8 cellular contexts compared by ENCODE assay signal in the genomic region with DNA sequence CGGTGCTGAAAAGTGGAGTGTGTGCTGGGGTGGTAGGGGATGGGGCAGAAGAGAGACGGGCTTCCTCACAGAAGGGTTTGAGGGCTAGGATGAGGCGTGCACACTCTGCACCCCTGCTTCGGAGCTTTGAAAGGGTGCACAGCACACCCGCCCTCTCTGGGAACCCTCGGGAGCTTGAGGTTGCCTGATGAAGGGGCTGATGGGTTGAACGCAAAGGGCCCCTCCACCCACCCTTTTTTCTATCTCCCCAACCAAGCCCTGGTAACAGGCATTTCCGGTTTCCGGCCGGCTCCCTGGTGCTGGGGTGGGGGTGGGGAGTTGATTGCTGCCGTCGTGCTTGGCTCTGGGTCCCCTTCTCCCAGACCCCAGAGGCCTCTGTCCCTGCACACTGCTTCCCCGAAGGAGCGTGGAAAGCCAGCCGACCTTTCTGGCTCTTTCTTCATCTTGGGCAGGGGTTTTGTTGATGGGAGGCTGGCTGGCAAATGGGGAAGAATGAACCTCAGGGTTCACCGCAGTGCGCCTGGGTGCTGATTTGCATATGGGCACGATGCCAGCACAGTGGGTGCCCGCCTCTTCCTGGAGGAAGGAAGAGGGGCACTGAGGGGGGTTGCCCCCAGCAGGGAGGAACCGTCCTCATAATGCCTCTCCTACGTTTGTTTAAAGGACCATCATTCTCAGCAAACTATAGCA. TPM values are rescaled to one million over a fixed set of nuclear protein-coding genes. Genes with fewer than 3 reads are reported as not detected.
DNase-seq lines count a peak whose midpoint lies in the region; ATAC-seq and TF ChIP-seq lines count a peak whose summit lies in the region.

No MANE protein-coding gene starts in this region.

- H3F3A ChIP-seq in PC-9 (ENCODE audit: insufficient read depth, low read depth), result peaks cover 28% of the 10 kb centered on the region; the same call in 1 of the 2 replicates

- CTCF ChIA-PET in PC-9 (lab: Charles Lee), result interaction anchor here (0.5 to 1.1 kb wide), 2 partner anchors 26 to 64 kb away, joined by 3 read pairs; no protein-coding TSS in a partner anchor

- H3K27me3 ChIP-seq in PC-9 (ENCODE audit: insufficient read depth, low read depth) (no peaks in the 10 kb centered on the region), left ventricle myocardium inferior (ENCODE audit: low read depth) (peaks cover 89% of the 10 kb centered on the region)

- POLR2A ChIA-PET in PC-9 (lab: Charles Lee; ENCODE audit: unreplicated experiment), result interaction anchor here (0.6 to 0.8 kb wide), 5 partner anchors 10 to 429 kb away, joined by 4 to 7 read pairs (median 6); a partner anchor contains a TSS

- H3K9me3 ChIP-seq in PC-9 (ENCODE audit: insufficient read depth, low read depth), result no peaks in the 10 kb centered on the region
- H3K9me3 ChIP-seq in left ventricle myocardium inferior (replicated peaks), result no peaks in the 10 kb centered on the region

- no peaks in the 10 kb centered on the region for H4K20me1 ChIP-seq in PC-9 (ENCODE audit: insufficient read depth)

- TSS peak; percentile 97 for BruUV-seq in PC-9 (replicated peaks; lab: Mats Ljungman, UMichigan)

- H3K9me2 ChIP-seq in PC-9 (ENCODE audit: insufficient read depth), result no peaks in the 10 kb centered on the region

- 0 out of 2 replicates have a peak overlapping the region, but pooled peaks have one; percentile 57 for H2AFZ ChIP-seq in PC-9

- H3K36me3 ChIP-seq in PC-9 (ENCODE audit: low read depth) (no peaks in the 10 kb centered on the region), left ventricle myocardium inferior (no peaks in the 10 kb centered on the region)

- intact Hi-C loops in PC-9 (cut with micrococcal nuclease; ENCODE audit: unreplicated experiment) (loop anchor here (1.0 to 2.0 kb wide), 4 partner anchors 27 to 62 kb away; a partner anchor contains a TSS), left ventricle myocardium inferior (cut with micrococcal nuclease) (no loop called here)

- H3K27ac ChIP-seq in PC-9 (peak overlapping the region; percentile 96), left ventricle myocardium inferior (replicated peaks) (peak overlapping the region; percentile 27), skin epidermis (peak overlapping the region in 18 of 21 experiments; percentile 4 to 93 (median 78))

- DNase-seq in PC-9, result peak; percentile 62 to 66
- peak; percentile 75 for DNase-seq in activated effector memory CD4-positive, alpha-beta T cell treated with Interleukin-2 at 50 U/mL for 16 hours
- peak; percentile 69 for DNase-seq in left ventricle myocardium inferior
- no peak for DNase-seq in H4 (ENCODE audit: low spot score)

- peak; percentile 50 for ATAC-seq in HG03045 (IDR thresholded peaks at IDR 0.05; ENCODE audit: unreplicated experiment)
- ATAC-seq in HG03095 (IDR thresholded peaks at IDR 0.05; ENCODE audit: unreplicated experiment), result no peak

- H3K4me2 ChIP-seq in PC-9, result peak overlapping the region; percentile 85

- H3K79me2 ChIP-seq in PC-9 (ENCODE audit: low read depth), result no peaks in the 10 kb centered on the region

- H3K4me3 ChIP-seq in GM08714 (ENCODE audit: low read length), result peak overlapping the region; percentile 37; the same call in 1 of the 2 replicates
- H3K4me3 ChIP-seq in PC-9, result peak overlapping the region; percentile 57
- H3K4me3 ChIP-seq in left ventricle myocardium inferior, result peak overlapping the region; percentile 44
- H3K4me3 ChIP-seq in skin epidermis, result peak overlapping the region; percentile 1 to 34 (median 20)

- no peak for TF ChIP-seq CTCF in PC-9 (conservative IDR thresholded peaks at IDR 0.05)
- no peak for TF ChIP-seq CTCF in left ventricle myocardium inferior (IDR thresholded peaks at IDR 0.05; ENCODE audit: borderline replicate concordance)

- H3K4me1 ChIP-seq in PC-9 (replicated peaks; ENCODE audit: insufficient read depth), result peaks cover 24% of the 10 kb centered on the region
- H3K4me1 ChIP-seq in left ventricle myocardium inferior, result peaks cover 9% of the 10 kb centered on the region

RNA-seq across cellular contexts. Expression of a gene that starts 29.0 kb away (rescaled TPM):
- 7.5 and 8.2 TPM in 2 replicates for total RNA-seq in PC-9 (2021)
- total RNA-seq in left ventricle myocardium inferior, result 1.8 TPM
- total RNA-seq in H4 (2014; rRNA removed; shearing (Covaris generic)), result 0.06 TPM in 1 of 2 replicates, not detected in the other

RNA-seq across cellular contexts. Expression of a gene that starts 34.3 kb away (rescaled TPM):
- total RNA-seq in PC-9 (2021), result 43.3 and 43.4 TPM in 2 replicates
- total RNA-seq in left ventricle myocardium inferior, result 0.14 TPM
- not detected in 2 replicates for total RNA-seq in H4 (2014; rRNA removed; shearing (Covaris generic))

Comparison
In these comparisons a context has a peak if more than half of its experiments do, and no peak if none do; other contexts are left out.
1. H3K27ac ChIP-seq: peak in every context shown above with its lines; median percentile 96 in PC-9; 78 in skin epidermis; 27 in left ventricle myocardium inferior.
2. RNA of a gene that starts 34.3 kb away (total RNA-seq): 43.3 to 43.4 TPM in PC-9; 0.14 TPM in left ventricle myocardium inferior (single experiment) and not detected in H4; every median in the first group is over 10 times any median in the second.
3. Peak in every context shown above with its lines, with median percentiles within 50 percentile points of each other: H3K4me3 ChIP-seq.